ENCODE assay signal across 7 cellular contexts in genomic region chr9:63289971-63290370, GRCh38.
DNase-seq lines count a peak whose midpoint lies in the region; ATAC-seq and TF ChIP-seq lines count a peak whose summit lies in the region.
"Not testable (repeated sequence)": the region's sequence is repeated elsewhere in the genome, so short reads cannot be mapped to it uniquely, and the experiment has no call there.

No MANE protein-coding gene starts in this region.

- not testable (repeated sequence) for H3K4me3 ChIP-seq in adrenal gland, sigmoid colon

- H3K27me3 ChIP-seq in adrenal gland, sigmoid colon: not testable (repeated sequence)

- intact Hi-C loops in adrenal gland (cut with DNase I); Right ventricle myocardium inferior (cut with DNase I); sigmoid colon (cut with DNase I): not testable (repeated sequence)

- not testable (repeated sequence) for H3K9me3 ChIP-seq in adrenal gland (replicated peaks in 1 of 3); sigmoid colon

- not testable (repeated sequence) for ATAC-seq in Right ventricle myocardium inferior

- not testable (repeated sequence) for TF ChIP-seq EP300 in sigmoid colon (IDR thresholded peaks at IDR 0.05)

- not testable (repeated sequence) for TF ChIP-seq POLR2A in adrenal gland (IDR thresholded peaks at IDR 0.05); sigmoid colon (IDR thresholded peaks at IDR 0.05)

- H3K27ac ChIP-seq in adrenal gland, sigmoid colon: not testable (repeated sequence)

- WGBS in adrenal gland, 4 donors, result 49 to 63% (median 50%) methylated on average over 1 of the region's 1 CpG
- 26 to 62% methylated on average over 1 of the region's 1 CpG for WGBS in sigmoid colon, 2 donors

- H3K4me1 ChIP-seq in adrenal gland (replicated peaks in 1 of 2); sigmoid colon: not testable (repeated sequence)

- not testable (repeated sequence) for H3K36me3 ChIP-seq in adrenal gland (replicated peaks in 1 of 2); sigmoid colon

- not testable (repeated sequence) for TF ChIP-seq CTCF in adrenal gland (IDR thresholded peaks at IDR 0.05); sigmoid colon (IDR thresholded peaks at IDR 0.05)

- DNase-seq in EH (ENCODE audit: low read depth) (peak; percentile 0), LHCN-M2 (ENCODE audit: low read depth) (peak; percentile 0), adrenal gland (peak in 6 of 7 donors; percentile 9 to 48 (median 16)), dermis blood vessel endothelial cell (peak; percentile 74), Right ventricle myocardium inferior (ENCODE audit: missing footprints) (peak; percentile 6), medulla oblongata (ENCODE audit: extremely low spot score) (peak; percentile 11), sigmoid colon (peak; percentile 61)

Comparison
In these comparisons a context has a peak if more than half of its experiments do, and no peak if none do; other contexts are left out.
1. DNase-seq: peak in every context shown above with its lines; median percentile 74 in dermis blood vessel endothelial cell; 61 in sigmoid colon; 16 in adrenal gland; 11 in medulla oblongata; 6 in Right ventricle myocardium inferior; 0 in EH; 0 in LHCN-M2.